18 cellular contexts compared by ENCODE assay signal in genomic region chr18:29361843-29362242, GRCh38.
DNase-seq lines count a peak whose midpoint lies in the region; ATAC-seq and TF ChIP-seq lines count a peak whose summit lies in the region.
"Had no signal": no experiment of that assay in that cellular context is flagged by ENCODE, and none has a peak within 500 bp of the region (broad histone marks: within the 10 kb centered on the region; RNA-seq: fewer than 3 reads in every experiment).

No MANE protein-coding gene starts in this region.

- TF ChIP-seq CTCF in left ventricle myocardium inferior (IDR thresholded peaks at IDR 0.05; ENCODE audit: borderline replicate concordance) (no peak), spleen (IDR thresholded peaks at IDR 0.05 in 8 of 11, conservative IDR thresholded peaks at IDR 0.05 in 3 of 11) (no peak)

- H3K4me1 ChIP-seq in right cardiac atrium (ENCODE audit: control insufficient read depth, insufficient read depth, low read length) (no peaks in the 10 kb centered on the region), left ventricle myocardium inferior (no peaks in the 10 kb centered on the region), spleen (no peaks in the 10 kb centered on the region)

- no peak overlapping the region for H3K4me3 ChIP-seq in right cardiac atrium (ENCODE audit: low read length)
- no peak overlapping the region for H3K4me3 ChIP-seq in left ventricle myocardium inferior
- no peak overlapping the region for H3K4me3 ChIP-seq in spleen

- peak in 2 of 3 donors; percentile 36 to 38 for DNase-seq in right cardiac atrium
- DNase-seq in left ventricle myocardium inferior = no peak
- peak; percentile 32 for DNase-seq in SK-MEL-5 (ENCODE audit: low read depth, low spot score)
- DNase-seq in iPS-NIHi11 (ENCODE audit: low spot score) = peak; percentile 16
- DNase-seq in spleen = no peak
- no peak for DNase-seq in T-helper 9 cell
- no peak for DNase-seq in GM19238 (ENCODE audit: insufficient read length, low spot score)
- DNase-seq: activated CD4-positive, alpha-beta T cell treated with anti-CD3 and anti-CD28 coated beads, Interleukin-2, amount 50 U/mL, for 4 hours; activated naive CD4-positive, alpha-beta T cell treated with anti-CD3 and anti-CD28 coated beads, Interleukin-2, amount 50 U/mL, for 16 hours; activated T-cell treated with anti-CD3 and anti-CD28 coated beads, Interleukin-2, amount 50 U/mL, for 1 hour; GOT3; head of caudate nucleus; Karpas-422; midbrain; NCI-H1417; NCI-H82; SW 1271 had no signal

- intact Hi-C loops in right cardiac atrium (cut with DNase I) = no loop called here
- intact Hi-C loops in left ventricle myocardium inferior (cut with micrococcal nuclease) = no loop called here
- intact Hi-C loops in spleen (cut with DNase I; ENCODE audit: low total_unique reads) = no loop called here

- H3K27ac ChIP-seq in right cardiac atrium (ENCODE audit: low read length) (no peak overlapping the region), left ventricle myocardium inferior (replicated peaks) (no peak overlapping the region), spleen (no peak overlapping the region)

- ATAC-seq in right cardiac atrium = no peak
- ATAC-seq in HG02759 (IDR thresholded peaks at IDR 0.05; ENCODE audit: unreplicated experiment) = no peak

- no peak for TF ChIP-seq POLR2A in spleen (IDR thresholded peaks at IDR 0.05)

- WGBS in right cardiac atrium = 87% methylated on average over 15 of the region's 15 CpGs
- WGBS in spleen, 5 donors = 88 to 94% (median 92%) methylated on average over 15 of the region's 15 CpGs

- H3K36me3 ChIP-seq in left ventricle myocardium inferior (no peaks in the 10 kb centered on the region), spleen (no peaks in the 10 kb centered on the region)

- no peaks in the 10 kb centered on the region for H3K27me3 ChIP-seq in right cardiac atrium (ENCODE audit: control insufficient read depth, insufficient read depth)
- no peaks in the 10 kb centered on the region for H3K27me3 ChIP-seq in left ventricle myocardium inferior (ENCODE audit: low read depth)
- no peaks in the 10 kb centered on the region for H3K27me3 ChIP-seq in spleen (replicated peaks in 1 of 7)

- in situ Hi-C loops in SK-MEL-5 (cut with HindIII; ENCODE audit: low pct_unique_long_range_greater_than_20kb, low sequenced_read_pairs) = no loop called here

- H3K9me3 ChIP-seq in right cardiac atrium (ENCODE audit: control insufficient read depth, low read length) = no peaks in the 10 kb centered on the region
- H3K9me3 ChIP-seq in left ventricle myocardium inferior (replicated peaks) = no peaks in the 10 kb centered on the region
- peaks cover 0 to 14% (median 0%) of the 10 kb centered on the region in 8 donors for H3K9me3 ChIP-seq in spleen

Comparison
In these comparisons a context has a peak if more than half of its experiments do, and no peak if none do; other contexts are left out.
1. DNase-seq: peak in right cardiac atrium (2 of 3), SK-MEL-5 (single experiment) and iPS-NIHi11 (single experiment); none in left ventricle myocardium inferior (single experiment), spleen (single experiment), T-helper 9 cell (single experiment) and GM19238 (single experiment).